Comparison of ENCODE assay signal across 36 cellular contexts in genomic region chr4:127777487-127777886, GRCh38. TPM values are rescaled to one million over a fixed set of nuclear protein-coding genes. Genes with fewer than 3 reads are reported as not detected.
"Had no signal": no experiment of that assay in that cellular context is flagged by ENCODE, and none has a peak within 500 bp of the region (broad histone marks: within the 10 kb centered on the region; RNA-seq: fewer than 3 reads in every experiment).

No MANE protein-coding gene starts in this region.

- ATAC-seq: foreskin keratinocyte; gastroesophageal sphincter; heart left ventricle; left lobe of liver; mucosa of descending colon; naive thymus-derived CD4-positive, alpha-beta T cell; pancreas; stimulated activated effector memory CD8-positive, alpha-beta T cell treated with anti-CD3 and anti-CD28 coated beads, Interleukin-12 subunit alpha, Interleukin-12 subunit beta, amount 100 ng/mL, for 72 hours had no signal

- H3K36me3 ChIP-seq: esophagus muscularis mucosa, gastroesophageal sphincter, heart left ventricle, neural progenitor cell, pancreas, prostate gland, right atrium auricular region, sigmoid colon, stomach, thyroid gland, vagina had no signal

- H3K4me2 ChIP-seq: hepatocyte, neural progenitor cell had no signal

- DNase-seq: dermis blood vessel endothelial cell; effector memory CD4-positive, alpha-beta T cell; foreskin keratinocyte; heart left ventricle; kidney; mucosa of descending colon; naive thymus-derived CD4-positive, alpha-beta T cell; occipital lobe; pancreas; sigmoid colon; stimulated activated CD4-positive, alpha-beta T cell treated with anti-CD3 and anti-CD28 coated beads, Interleukin-2, amount 100 ng/mL, for 24 hours; stimulated activated CD4-positive, alpha-beta T cell treated with anti-CD3 and anti-CD28 coated beads, Interleukin-4, amount 100 ng/mL, for 24 hours; stimulated activated naive CD4-positive, alpha-beta T cell treated with Interleukin-2 at 50 U/mL for 16 hours; stomach; thyroid gland; trophoblast cell had no signal

- H3K9ac ChIP-seq: neural progenitor cell had no signal

- H3K4me3 ChIP-seq: coronary artery, esophagus muscularis mucosa, gastroesophageal sphincter, heart left ventricle, hepatocyte, lung, mucosa of descending colon, neural progenitor cell, pancreas, prostate gland, right atrium auricular region, sigmoid colon, stomach, thyroid gland, vagina had no signal

- H3K4me1 ChIP-seq: pancreas, prostate gland, vagina had no signal

- H3K27ac ChIP-seq: coronary artery, esophagus muscularis mucosa, foreskin keratinocyte, gastroesophageal sphincter, heart left ventricle, hepatocyte, neural progenitor cell, pancreas, prostate gland, right atrium auricular region, sigmoid colon, stomach, thyroid gland, vagina had no signal

- FAIRE-seq: endothelial cell of umbilical vein, kidney had no signal

- H3K79me2 ChIP-seq: hepatocyte had no signal

- H3K27me3 ChIP-seq: esophagus muscularis mucosa, foreskin keratinocyte, gastroesophageal sphincter, hepatocyte, pancreas, right atrium auricular region, sigmoid colon, stomach, thyroid gland, vagina had no signal

RNA-seq across cellular contexts. Expression of gene HSPA4L, which starts 4.6 kb away (rescaled TPM):
- polyA plus RNA-seq: naive thymus-derived CD4-positive, alpha-beta T cell had no signal

RNA-seq across cellular contexts. Expression of gene SLC25A31, which starts 47.3 kb away (rescaled TPM):
- total RNA-seq: dermis blood vessel endothelial cell; endothelial cell of umbilical vein; epithelial cell of proximal tubule; esophagus muscularis mucosa; fibroblast of lung; foreskin keratinocyte; gastroesophageal sphincter; heart left ventricle; hepatocyte; kidney; left lobe of liver; liver; lung; mesothelial cell of epicardium; mucosa of descending colon; naive thymus-derived CD4-positive, alpha-beta T cell; pancreas; right atrium auricular region; sigmoid colon; skeletal muscle tissue; stomach; subcutaneous adipose tissue; temporal lobe; ureter; vagina had no signal
- polyA plus RNA-seq: endothelial cell of umbilical vein; fibroblast of lung; foreskin keratinocyte; heart left ventricle; hepatocyte; liver; naive thymus-derived CD4-positive, alpha-beta T cell; sigmoid colon; stomach had no signal
